Comparison of ENCODE assay signal across 13 cellular contexts in the genomic region with DNA sequence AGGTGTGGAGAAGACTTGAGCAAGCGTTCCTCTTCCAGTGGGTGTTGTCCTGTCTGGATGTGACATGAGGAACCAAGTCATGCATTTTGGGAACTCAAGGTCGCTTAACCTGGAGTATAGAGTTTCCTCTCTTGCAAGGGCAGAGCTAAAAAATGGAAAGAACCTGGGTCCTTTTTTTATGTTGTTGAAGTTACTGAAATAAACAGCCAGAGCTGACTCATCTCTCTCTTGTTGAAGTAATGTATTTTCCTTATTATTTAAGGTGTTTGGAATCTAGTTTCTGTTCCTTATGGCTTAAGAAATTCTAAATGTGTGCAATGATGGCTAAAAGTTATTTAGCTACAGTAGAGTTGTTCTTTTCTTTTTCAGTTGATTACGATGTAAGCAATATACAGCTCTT.
DNase-seq lines count a peak whose midpoint lies in the region; ATAC-seq and TF ChIP-seq lines count a peak whose summit lies in the region.
"Had no signal": no experiment of that assay in that cellular context is flagged by ENCODE, and none has a peak within 500 bp of the region (broad histone marks: within the 10 kb centered on the region; RNA-seq: fewer than 3 reads in every experiment).

No MANE protein-coding gene starts in this region.

- TF ChIP-seq CTCF in heart left ventricle (IDR thresholded peaks at IDR 0.05) (no peak), coronary artery (IDR thresholded peaks at IDR 0.05) (no peak), upper lobe of left lung (IDR thresholded peaks at IDR 0.05) (no peak)

- H3K9ac ChIP-seq in muscle layer of colon (ENCODE audit: low read length) = no peak overlapping the region
- H3K9ac ChIP-seq: KMS-11, SK-N-SH had no signal

- H3K4me3 ChIP-seq in heart left ventricle (no peak overlapping the region), coronary artery (no peak overlapping the region), muscle layer of colon (ENCODE audit: low read depth in 1 of 2, low read length in 2 of 2) (no peak overlapping the region), upper lobe of left lung (no peak overlapping the region)
- H3K4me3 ChIP-seq: cardiac muscle cell had no signal

- no peak for TF ChIP-seq EP300 in upper lobe of left lung (IDR thresholded peaks at IDR 0.05)

- H3K4me1 ChIP-seq in heart left ventricle = peaks cover 0 to 60% (median 35%) of the 10 kb centered on the region in 12 donors
- peaks cover 53% of the 10 kb centered on the region for H3K4me1 ChIP-seq in muscle layer of colon (ENCODE audit: insufficient read depth, low read length)
- H3K4me1 ChIP-seq in upper lobe of left lung = peaks cover 17 to 33% (median 27%) of the 10 kb centered on the region in 4 donors

- H3K27me3 ChIP-seq in heart left ventricle (no peaks in the 10 kb centered on the region), muscle layer of colon (ENCODE audit: control insufficient read depth in 1 of 2, insufficient read depth in 2 of 2, low read length in 2 of 2) (no peaks in the 10 kb centered on the region), upper lobe of left lung (no peaks in the 10 kb centered on the region)
- H3K27me3 ChIP-seq: cardiac muscle cell had no signal

- no peaks in the 10 kb centered on the region for H3K36me3 ChIP-seq in heart left ventricle
- H3K36me3 ChIP-seq in muscle layer of colon (ENCODE audit: insufficient read depth, low read length) = no peaks in the 10 kb centered on the region
- H3K36me3 ChIP-seq in upper lobe of left lung = no peaks in the 10 kb centered on the region
- H3K36me3 ChIP-seq: cardiac muscle cell had no signal

- H3K9me3 ChIP-seq in heart left ventricle (peaks cover 0 to 14% (median 0%) of the 10 kb centered on the region in 12 donors), muscle layer of colon (ENCODE audit: low read length) (no peaks in the 10 kb centered on the region), upper lobe of left lung (no peaks in the 10 kb centered on the region)
- H3K9me3 ChIP-seq: SK-N-SH had no signal

- intact Hi-C loops in heart left ventricle (cut with DNase I) (loop anchor here in 4 of 10 donors (5.0 to 10.0 kb wide), 2 partner anchors 315 to 318 kb away; partner anchors contain the start of gene CAMK2D (in 4 of the 4)), Right ventricle myocardium superior (cut with DNase I) (no loop called here)

- DNase-seq in heart left ventricle (no peak), Right ventricle myocardium superior (no peak), coronary artery (ENCODE audit: low spot score) (no peak), upper lobe of left lung (no peak), GM19238 (ENCODE audit: insufficient read length, low spot score) (no peak), inferior parietal cortex (ENCODE audit: extremely low spot score) (no peak)
- DNase-seq: NCI-H446, SK-N-SH had no signal

- TF ChIP-seq POLR2A in heart left ventricle (IDR thresholded peaks at IDR 0.05) = no peak
- TF ChIP-seq POLR2A in upper lobe of left lung (IDR thresholded peaks at IDR 0.05) = no peak

- 90 to 98% (median 94%) methylated on average over 3 of the region's 3 CpGs for WGBS in heart left ventricle, 4 donors
- 88 to 91% methylated on average over 3 of the region's 3 CpGs for WGBS in upper lobe of left lung, 2 donors

- H3K27ac ChIP-seq in heart left ventricle = peak overlapping the region in 10 of 12 donors; percentile 17 to 84 (median 66)
- H3K27ac ChIP-seq in coronary artery = peak overlapping the region; percentile 53 to 74
- H3K27ac ChIP-seq in muscle layer of colon (ENCODE audit: low read depth, low read length) = peak overlapping the region; percentile 63
- peak overlapping the region in 3 of 4 donors; percentile 47 to 75 (median 62) for H3K27ac ChIP-seq in upper lobe of left lung
- H3K27ac ChIP-seq: C4-2B, cardiac muscle cell, KMS-11 had no signal

- no peak for ATAC-seq in heart left ventricle
- ATAC-seq in Right ventricle myocardium superior (ENCODE audit: poor library complexity) = no peak
- no peak for ATAC-seq in upper lobe of left lung (ENCODE audit: low FRiP score in 2 of 2)
- ATAC-seq in HG03354 (IDR thresholded peaks at IDR 0.05; ENCODE audit: poor library complexity, severe bottlenecking, unreplicated experiment) = no peak
